8 cellular contexts compared by ENCODE assay signal in the genomic region with DNA sequence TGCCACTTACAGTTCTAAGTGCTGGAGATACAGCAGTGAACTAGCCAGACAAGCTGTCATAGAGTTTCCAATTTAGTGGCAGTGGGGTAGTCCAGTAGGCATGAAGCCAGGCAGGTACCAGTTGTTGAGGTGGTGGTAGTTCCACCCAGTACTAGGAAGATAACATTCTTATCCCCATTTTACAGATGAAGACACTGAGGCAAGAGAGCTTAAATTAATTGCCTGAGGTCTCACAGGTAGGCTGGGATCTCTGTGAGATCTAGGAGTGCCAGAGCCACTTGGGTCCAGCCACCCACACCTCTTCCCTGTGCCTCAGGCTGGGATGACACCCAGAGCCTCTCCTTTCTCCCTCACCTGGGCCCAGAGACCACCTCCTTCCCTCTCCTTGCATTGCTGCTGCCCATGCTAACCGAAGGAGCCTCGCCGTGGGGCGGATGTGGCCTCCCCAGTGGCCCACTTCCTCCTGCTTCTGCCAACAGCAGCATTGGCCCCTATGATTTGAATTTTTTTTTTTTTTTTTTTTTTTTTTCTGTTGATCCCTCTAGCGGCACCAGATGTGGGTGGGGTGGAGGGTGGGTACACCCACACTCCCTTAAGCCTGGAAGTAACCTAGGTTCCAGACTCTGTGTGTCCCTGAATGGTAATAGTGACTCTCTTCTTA.
DNase-seq lines count a peak whose midpoint lies in the region; ATAC-seq and TF ChIP-seq lines count a peak whose summit lies in the region.

No MANE protein-coding gene starts in this region.

- peak overlapping the region; percentile 76 for H3K4me3 Mint-ChIP-seq in natural killer cell treated with Interleukin-12 subunit alpha and Interleukin-12 subunit beta and Interleukin-15 and Interleukin-18, amount 100 ng/mL, for 72 hours

- H3K36me3 ChIP-seq in GM06990 (ENCODE audit: control insufficient read depth, insufficient read depth, low read length) = peaks cover 7% of the 10 kb centered on the region

- DNase-seq in GM06990 (ENCODE audit: extremely low read depth, insufficient read length) = peak; percentile 69
- DNase-seq in NOMO-1 (lab: John Stamatoyannopoulos, UW; ENCODE audit: unreplicated experiment in 2 of 2) = peak; percentile 44 to 54
- DNase-seq in activated T-helper 1 cell treated with Interleukin-2 at 50 U/mL for 16 hours (ENCODE audit: low read depth) = peak; percentile 67
- DNase-seq in natural killer cell treated with Interleukin-12 subunit alpha and Interleukin-12 subunit beta and Interleukin-15 and Interleukin-18, amount 100 ng/mL, for 72 hours (ENCODE audit: low spot score) = peak; percentile 74
- DNase-seq in COR-L47 (lab: John Stamatoyannopoulos, UW) = no peak
- DNase-seq in NCI-H1092 (lab: John Stamatoyannopoulos, UW) = no peak
- DNase-seq in DMS53 treated with DMSO at 0.1 percent for 48 hours (lab: John Stamatoyannopoulos, UW; ENCODE audit: unreplicated experiment) = no peak
- no peak for DNase-seq in kidney tubule cell (ENCODE audit: low spot score)

- H3K27me3 ChIP-seq in GM06990 (replicated peaks; ENCODE audit: control insufficient read depth, insufficient read depth, low read length) = no peaks in the 10 kb centered on the region

- TF ChIP-seq CTCF in GM06990 (IDR thresholded peaks at IDR 0.05; ENCODE audit: insufficient read depth, low read length, poor library complexity, severe bottlenecking) = no peak

- no peak overlapping the region for H3K4me3 ChIP-seq in GM06990 (replicated peaks; ENCODE audit: low read depth, low read length)

- H3K27ac Mint-ChIP-seq in natural killer cell treated with Interleukin-12 subunit alpha and Interleukin-12 subunit beta and Interleukin-15 and Interleukin-18, amount 100 ng/mL, for 72 hours = peak overlapping the region; percentile 46 to 89

- H3K36me3 Mint-ChIP-seq in natural killer cell treated with Interleukin-12 subunit alpha and Interleukin-12 subunit beta and Interleukin-15 and Interleukin-18, amount 100 ng/mL, for 72 hours = no peaks in the 10 kb centered on the region

- H3K9me3 Mint-ChIP-seq in natural killer cell treated with Interleukin-12 subunit alpha and Interleukin-12 subunit beta and Interleukin-15 and Interleukin-18, amount 100 ng/mL, for 72 hours = no peaks in the 10 kb centered on the region

- H3K4me1 Mint-ChIP-seq in natural killer cell treated with Interleukin-12 subunit alpha and Interleukin-12 subunit beta and Interleukin-15 and Interleukin-18, amount 100 ng/mL, for 72 hours (ENCODE audit: low read depth in 2 of 2) = peaks cover 67 to 71% of the 10 kb centered on the region in 2 donors

- ATAC-seq in natural killer cell treated with Interleukin-12 subunit alpha and Interleukin-12 subunit beta and Interleukin-15 and Interleukin-18, amount 100 ng/mL, for 72 hours = peak; percentile 85 to 89

- no peaks in the 10 kb centered on the region for H3K27me3 Mint-ChIP-seq in natural killer cell treated with Interleukin-12 subunit alpha and Interleukin-12 subunit beta and Interleukin-15 and Interleukin-18, amount 100 ng/mL, for 72 hours

Comparison
In these comparisons a context has a peak if more than half of its experiments do, and no peak if none do; other contexts are left out.
1. DNase-seq: peak in GM06990 (single experiment), NOMO-1 (2 of 2), activated T-helper 1 cell treated with Interleukin-2 at 50 U/mL for 16 hours (single experiment) and natural killer cell treated with Interleukin-12 subunit alpha and Interleukin-12 subunit beta and Interleukin-15 and Interleukin-18, amount 100 ng/mL, for 72 hours (single experiment); none in COR-L47 (single experiment), NCI-H1092 (single experiment), DMS53 treated with DMSO at 0.1 percent for 48 hours (single experiment) and kidney tubule cell (single experiment).